Comparison of ENCODE assay signal across 1 cellular context in the genomic region with DNA sequence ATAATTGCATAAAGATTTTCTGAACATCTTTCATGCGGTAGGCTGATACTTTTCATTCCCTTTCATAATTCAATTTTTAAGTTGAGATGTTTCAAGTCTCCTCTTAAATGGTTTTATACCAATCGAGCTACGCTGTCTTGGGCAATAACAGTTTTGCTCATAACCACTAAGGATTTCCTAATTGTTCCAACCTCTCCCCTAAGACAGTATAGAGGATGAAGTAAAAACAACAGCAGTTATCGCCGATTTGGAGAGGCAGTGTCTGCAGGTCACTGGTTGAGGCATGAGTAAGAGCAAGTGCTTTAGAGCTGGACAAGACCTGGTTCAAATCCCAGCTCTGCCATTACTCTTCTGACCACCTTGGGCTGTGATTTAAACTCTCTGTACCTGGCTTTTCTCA.
A peak's percentile ranks its signal among the peaks of the same experiment; 100 is the strongest.
TF ChIP-seq lines count a peak whose summit lies in the region.

No MANE protein-coding gene starts in this region.

TF ChIP-seq in H1, 55 proteins besides CTCF, POLR2A, EP300 and RAD21 (continued from another document):
- TF ChIP-seq TBP (IDR thresholded peaks at IDR 0.05; ENCODE audit: low read depth, low read length), result peak; percentile 2; the same call in 1 of the 2 replicates
